ENCODE assay signal across 1 cellular context in genomic region chr18:78477840-78478239, GRCh38.
TF ChIP-seq lines count a peak whose summit lies in the region.

No MANE protein-coding gene starts in this region.

TF ChIP-seq in H1, 55 proteins besides CTCF, POLR2A, EP300 and RAD21:
- TF ChIP-seq NRF1 (IDR thresholded peaks at IDR 0.05; ENCODE audit: low read depth, low read length) = no peak
- no peak for TF ChIP-seq KDM1A (IDR thresholded peaks at IDR 0.05; ENCODE audit: borderline replicate concordance, low read length)
- TF ChIP-seq RNF2 (IDR thresholded peaks at IDR 0.05; ENCODE audit: borderline replicate concordance, low read depth, low read length, missing control alignments, poor library complexity, severe bottlenecking) = no peak
